In the genomic region with DNA sequence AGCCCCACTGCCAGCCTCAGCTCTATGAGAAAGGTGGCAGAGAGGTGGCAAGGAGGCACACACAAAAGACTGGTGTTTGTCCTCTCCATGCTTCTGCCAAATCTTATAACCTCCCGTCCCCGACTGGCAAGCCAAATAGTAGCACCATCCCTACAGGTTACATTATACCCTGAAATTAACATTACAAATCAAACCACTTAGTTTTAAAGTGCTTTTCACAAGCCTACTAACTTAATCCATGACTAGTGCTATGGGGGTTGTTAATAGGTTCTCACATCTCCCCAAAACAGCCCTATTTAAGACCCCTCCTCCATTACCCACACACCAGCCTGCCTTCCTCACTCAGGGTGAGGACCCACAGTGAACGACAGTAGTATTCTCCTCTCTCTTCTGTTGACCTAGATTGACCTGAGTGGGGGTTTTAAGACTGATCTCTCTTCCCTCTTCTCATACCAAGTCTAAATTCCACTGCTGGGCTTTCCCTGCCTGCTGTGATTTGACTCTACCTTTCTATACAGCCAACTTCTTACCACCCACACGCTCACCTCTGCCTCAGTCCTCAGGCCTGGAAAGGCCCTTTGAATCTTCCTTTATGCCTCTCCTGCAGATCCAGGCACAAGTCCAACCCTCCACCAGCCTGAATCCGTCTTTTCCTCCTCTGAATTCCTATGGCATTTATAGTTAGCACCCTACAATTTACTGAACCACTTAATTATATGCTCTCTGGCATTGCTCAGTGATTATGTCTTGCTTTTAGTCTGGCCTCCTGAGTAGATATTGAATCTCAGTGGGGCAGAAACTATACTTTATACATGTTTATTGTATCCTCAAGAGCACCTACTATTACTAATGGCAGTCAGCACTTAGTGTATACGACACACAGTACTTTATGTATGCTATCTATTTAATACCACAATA, we compare ENCODE assay signal across 23 cellular contexts.
"Had no signal": no experiment of that assay in that cellular context is flagged by ENCODE, and none has a peak within 500 bp of the region (broad histone marks: within the 10 kb centered on the region; RNA-seq: fewer than 3 reads in every experiment).

No MANE protein-coding gene starts in this region.

- H3K4me3 ChIP-seq: breast epithelium, dorsolateral prefrontal cortex, psoas muscle, spleen, transverse colon had no signal

- H3K9me3 ChIP-seq: breast epithelium, psoas muscle, transverse colon had no signal

- ATAC-seq: activated CD8-positive, alpha-beta T cell treated with anti-CD3 and anti-CD28 coated beads for 36 hours; activated T-cell treated with anti-CD3 and anti-CD28 coated beads, Interleukin-2, amount 50 U/mL, for 72 hours; left lobe of liver; natural killer cell treated with Interleukin-12 subunit alpha and Interleukin-12 subunit beta and Interleukin-15 and Interleukin-18, amount 100 ng/mL, for 72 hours; psoas muscle; sciatic nerve had no signal

- FAIRE-seq: endometrium, islet of Langerhans had no signal

- H3K27ac ChIP-seq: breast epithelium, dorsolateral prefrontal cortex, psoas muscle, spleen, transverse colon, VCaP had no signal

- H3K36me3 ChIP-seq: breast epithelium, spleen, transverse colon had no signal

- H3K4me1 ChIP-seq: breast epithelium, psoas muscle, spleen, transverse colon had no signal

- DNase-seq: activated CD4-positive, alpha-beta T cell treated with anti-CD3 and anti-CD28 coated beads for 4 hours; activated CD8-positive, alpha-beta memory T cell treated with anti-CD3 and anti-CD28 coated beads, Interleukin-2, amount 50 U/mL, for 4 hours; activated CD8-positive, alpha-beta T cell treated with anti-CD3 and anti-CD28 coated beads for 36 hours; activated gamma-delta T cell treated with Interleukin-2 at 50 U/mL for 16 hours; activated naive CD8-positive, alpha-beta T cell treated with anti-CD3 and anti-CD28 coated beads, Interleukin-2, amount 10 ng/mL, durations not matched to agents 7 days and 5 days; activated T-cell treated with anti-CD3 and anti-CD28 coated beads, Interleukin-2, amount 50 U/mL, for 72 hours; anterior cingulate cortex; dorsolateral prefrontal cortex; foreskin melanocyte; head of caudate nucleus; psoas muscle; spleen; stimulated activated CD4-positive, alpha-beta T cell treated with anti-CD3 and anti-CD28 coated beads, Interleukin-1b, Interleukin-23, amount 100 ng/mL, for 48 hours; stimulated activated naive CD4-positive, alpha-beta T cell; substantia nigra; transverse colon had no signal
